Comparison of ENCODE assay signal across 13 cellular contexts in genomic region chr20:35467339-35468224, GRCh38. TPM values are rescaled to one million over a fixed set of nuclear protein-coding genes. Genes with fewer than 3 reads are reported as not detected.
DNase-seq lines count a peak whose midpoint lies in the region; ATAC-seq and TF ChIP-seq lines count a peak whose summit lies in the region.
"Had no signal": no experiment of that assay in that cellular context is flagged by ENCODE, and none has a peak within 500 bp of the region (broad histone marks: within the 10 kb centered on the region; RNA-seq: fewer than 3 reads in every experiment).

No MANE protein-coding gene starts in this region.

- H3K4me3 Mint-ChIP-seq in activated naive CD4-positive, alpha-beta T cell treated with anti-CD3 and anti-CD28 coated beads, Interleukin-2, amount 50 U/mL, for 24 hours = no peak overlapping the region
- H3K4me3 Mint-ChIP-seq: activated T-cell treated with anti-CD3 and anti-CD28 coated beads, Interleukin-2, amount 50 U/mL, for 4 hours had no signal

- TF ChIP-seq EP300 in stomach (IDR thresholded peaks at IDR 0.05) = no peak

- H3K36me3 ChIP-seq in adrenal gland (replicated peaks in 1 of 2) = peaks cover 0 to 29% of the 10 kb centered on the region in 2 donors
- H3K36me3 ChIP-seq in stomach = peaks cover 12 to 93% (median 75%) of the 10 kb centered on the region in 4 donors

- H3K27me3 ChIP-seq in adrenal gland (no peaks in the 10 kb centered on the region), stomach (no peaks in the 10 kb centered on the region)
- H3K27me3 ChIP-seq: tibial nerve had no signal

- no peak for DNase-seq in activated naive CD4-positive, alpha-beta T cell (lab: John Stamatoyannopoulos, UW)
- DNase-seq in adrenal gland (peak; percentile 60 to 86 (median 74)), left colon (no peak), stromal cell of bone marrow (ENCODE audit: low read depth) (peak; percentile 40), 8988T (no peak), stomach (no peak)
- DNase-seq: activated T-cell treated with anti-CD3 and anti-CD28 coated beads, Interleukin-2, amount 50 U/mL, for 4 hours; effector CD8-positive, alpha-beta T cell had no signal

- H3K9me3 Mint-ChIP-seq in activated naive CD4-positive, alpha-beta T cell treated with anti-CD3 and anti-CD28 coated beads, Interleukin-2, amount 50 U/mL, for 24 hours = no peaks in the 10 kb centered on the region
- H3K9me3 Mint-ChIP-seq: activated T-cell treated with anti-CD3 and anti-CD28 coated beads, Interleukin-2, amount 50 U/mL, for 4 hours had no signal

- intact Hi-C loops in adrenal gland (cut with DNase I) (loop anchor here (10.0 kb wide), 2 partner anchors 197 to 227 kb away; partner anchors contain the start of genes CPNE1 (in 1 of the 2), NFS1 (in 1 of the 2), RBM12 (in 1 of the 2) and ROMO1 (in 1 of the 2)), left colon (cut with DNase I, micrococcal nuclease) (no loop called here), stomach (cut with DNase I; ENCODE audit: low total_unique reads) (no loop called here)

- WGBS in adrenal gland, 4 donors = 53 to 70% (median 60%) methylated on average over 5 to 9 of the region's 9 CpGs
- 66 to 80% (median 77%) methylated on average over 9 of the region's 9 CpGs for WGBS in stomach, 5 donors

- ATAC-seq in left colon = peak; percentile 34
- ATAC-seq in HG02588 (IDR thresholded peaks at IDR 0.05; ENCODE audit: unreplicated experiment) = no peak
- ATAC-seq: activated T-cell treated with anti-CD3 and anti-CD28 coated beads, Interleukin-2, amount 50 U/mL, for 4 hours; GM12878 had no signal

- peak overlapping the region; percentile 63 for H3K27ac Mint-ChIP-seq in activated naive CD4-positive, alpha-beta T cell treated with anti-CD3 and anti-CD28 coated beads, Interleukin-2, amount 50 U/mL, for 24 hours

- peaks cover 6% of the 10 kb centered on the region for H3K4me1 Mint-ChIP-seq in activated naive CD4-positive, alpha-beta T cell treated with anti-CD3 and anti-CD28 coated beads, Interleukin-2, amount 50 U/mL, for 24 hours

- no peak for TF ChIP-seq CTCF in adrenal gland (IDR thresholded peaks at IDR 0.05)
- TF ChIP-seq CTCF in stomach (IDR thresholded peaks at IDR 0.05) = no peak

- H3K9me3 ChIP-seq in adrenal gland (replicated peaks in 1 of 3) = no peaks in the 10 kb centered on the region
- no peaks in the 10 kb centered on the region for H3K9me3 ChIP-seq in stomach
- H3K9me3 ChIP-seq: tibial nerve had no signal

- H3K4me1 ChIP-seq in adrenal gland (replicated peaks in 1 of 2) (peaks cover 0 to 5% of the 10 kb centered on the region in 2 donors), stomach (peaks cover 0 to 20% (median 8%) of the 10 kb centered on the region in 4 donors)

- H3K27ac ChIP-seq in adrenal gland (peak overlapping the region in 4 of 5 donors; percentile 35 to 65 (median 50)), stomach (peak overlapping the region in 2 of 5 donors; percentile 25 to 34)

- H3K4me3 ChIP-seq in adrenal gland = no peak overlapping the region
- H3K4me3 ChIP-seq in stomach = no peak overlapping the region
- H3K4me3 ChIP-seq: GM12878, lung, tibial nerve had no signal

- no peaks in the 10 kb centered on the region for H3K36me3 Mint-ChIP-seq in activated naive CD4-positive, alpha-beta T cell treated with anti-CD3 and anti-CD28 coated beads, Interleukin-2, amount 50 U/mL, for 24 hours

- TF ChIP-seq POLR2A in adrenal gland (IDR thresholded peaks at IDR 0.05) = no peak
- TF ChIP-seq POLR2A in stomach (IDR thresholded peaks at IDR 0.05) = no peak

- no peaks in the 10 kb centered on the region for H3K27me3 Mint-ChIP-seq in activated naive CD4-positive, alpha-beta T cell treated with anti-CD3 and anti-CD28 coated beads, Interleukin-2, amount 50 U/mL, for 24 hours

RNA-seq across cellular contexts. Expression of gene CEP250, which starts 12.2 kb away (rescaled TPM):
- total RNA-seq in adrenal gland (10 to 100 TPM; 23.5 to 36.9 (median 27.3) TPM), left colon (10 to 100 TPM; 22.5 to 23.2 TPM), stomach (10 to 100 TPM in 3 of 5 donors, 1 to 10 TPM in 2; 2.9 to 51.3 (median 19.3) TPM)
- polyA plus RNA-seq in adrenal gland (10 to 100 TPM; 12.6 to 49.8 (median 15.2) TPM), stomach (1 to 10 TPM; 3.8 to 7.2 (median 6.6) TPM)

RNA-seq across cellular contexts. Expression of gene GDF5, which starts 29.6 kb away (rescaled TPM):
- under 1 TPM in 4 of 8 donors, not detected in 4; 0.16 to 0.28 (median 0.21) TPM for total RNA-seq in adrenal gland
- under 1 TPM in 2 of 3 donors, not detected in 1; 0.13 to 0.16 TPM for polyA plus RNA-seq in adrenal gland
- total RNA-seq in left colon = under 1 TPM in 1 of 2 donors, not detected in 1; 0.47 TPM
- under 1 TPM in 2 of 5 donors, not detected in 3; 0.18 to 0.58 TPM for total RNA-seq in stomach
- under 1 TPM in 1 of 3 donors, not detected in 2; 0.33 TPM for polyA plus RNA-seq in stomach
- total RNA-seq: activated T-cell treated with anti-CD3 and anti-CD28 coated beads, Interleukin-2, amount 50 U/mL, for 4 hours had no signal

RNA-seq across cellular contexts. Expression of gene UQCC1, which starts 55.8 kb away (rescaled TPM):
- total RNA-seq in adrenal gland (100 to 1,000 TPM in 1 of 8 donors, 10 to 100 TPM in 7; 37.2 to 100 (median 83.7) TPM), left colon (10 to 100 TPM; 57.2 to 63.1 TPM), stomach (100 to 1,000 TPM in 1 of 5 donors, 10 to 100 TPM in 3, 1 to 10 TPM in 1; 9.3 to 194 (median 25.6) TPM)
- polyA plus RNA-seq in adrenal gland (10 to 100 TPM; 31.0 to 60.1 (median 35.3) TPM), stomach (10 to 100 TPM; 13.9 to 27.7 (median 26.5) TPM)

Comparison
In these comparisons a context has a peak if more than half of its experiments do, and no peak if none do; other contexts are left out.
1. DNase-seq: peak in adrenal gland (7 of 7) and stromal cell of bone marrow (single experiment); none in activated naive CD4-positive, alpha-beta T cell (0 of 4), left colon (0 of 2), 8988T (single experiment) and stomach (single experiment).
2. intact Hi-C loops: an anchor here in adrenal gland (10.0 kb wide); none called in left colon and stomach.